ENCODE assay signal across 38 cellular contexts in the genomic region with DNA sequence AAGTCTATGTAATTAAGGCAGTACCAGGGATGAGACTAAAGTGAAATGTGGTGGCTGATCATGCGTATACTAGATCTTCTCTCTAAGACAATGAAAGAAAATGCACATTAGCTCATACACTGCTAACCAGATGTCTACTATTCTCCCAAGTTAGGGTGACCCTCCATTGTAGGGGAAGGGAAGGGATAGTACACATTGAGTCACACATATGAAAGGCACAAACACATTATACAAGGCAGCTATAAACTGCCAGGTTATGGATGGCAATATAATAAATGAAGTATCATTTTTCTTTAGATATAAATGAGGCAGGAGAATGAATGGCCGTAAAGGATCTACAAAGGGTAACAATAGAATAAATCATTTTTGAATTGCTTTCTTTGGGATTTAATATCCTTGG. TPM values are rescaled to one million over a fixed set of nuclear protein-coding genes. Genes with fewer than 3 reads are reported as not detected.
"Had no signal": no experiment of that assay in that cellular context is flagged by ENCODE, and none has a peak within 500 bp of the region (broad histone marks: within the 10 kb centered on the region; RNA-seq: fewer than 3 reads in every experiment).

No MANE protein-coding gene starts in this region.

- H3K9me3 Mint-ChIP-seq: activated B cell treated with CpG ODN at 0.5 μM for 24 hours; activated CD4-positive, alpha-beta memory T cell treated with anti-CD3 and anti-CD28 coated beads for 36 hours; activated CD4-positive, alpha-beta T cell treated with anti-CD3 and anti-CD28 coated beads, Interleukin-2, amount 10 ng/mL, durations not matched to agents 24 days and 14 days; activated CD8-positive, alpha-beta T cell treated with anti-CD3 and anti-CD28 coated beads for 36 hours; activated naive CD8-positive, alpha-beta T cell treated with anti-CD3 and anti-CD28 coated beads for 36 hours; activated T-cell treated with anti-CD3 and anti-CD28 coated beads, Interleukin-2, amount 50 U/mL, for 4 hours; activated T-helper 1 cell treated with anti-CD3 and anti-CD28 coated beads, Interleukin-12 subunit alpha, Interleukin-12 subunit beta, Interleukin-2, Interleukin-4 antibody, amounts not matched to agents 30 ng/mL and 10 ng/mL and 1 ng/mL, durations not matched to agents 14 hours and 24 hours and 36 hours; activated T-helper 17 cell treated with anti-CD3 and anti-CD28 coated beads, Interleukin-2, amount 50 U/mL, for 72 hours; central memory CD8-positive, alpha-beta T cell; T-helper 1 cell treated with Interleukin-12 subunit alpha and Interleukin-12 subunit beta and Interleukin-4 antibody, amounts not matched to agents 30 μg/mL and 1 μg/mL, for 36 hours; T-helper 2 cell treated with Interferon-gamma antibody and Interleukin-4, amounts not matched to agents 5 μg/mL and 100 μg/mL, for 36 hours had no signal

- H3K36me3 ChIP-seq: adrenal gland, cardiac muscle cell had no signal

- H3K27ac Mint-ChIP-seq: activated B cell treated with CpG ODN at 0.5 μM for 24 hours; activated CD4-positive, alpha-beta memory T cell treated with anti-CD3 and anti-CD28 coated beads for 36 hours; activated CD4-positive, alpha-beta T cell treated with anti-CD3 and anti-CD28 coated beads, Interleukin-2, amount 10 ng/mL, durations not matched to agents 24 days and 14 days; activated CD8-positive, alpha-beta T cell treated with anti-CD3 and anti-CD28 coated beads for 36 hours; activated naive CD4-positive, alpha-beta T cell treated with anti-CD3 and anti-CD28 coated beads for 36 hours; activated naive CD4-positive, alpha-beta T cell treated with anti-CD3 and anti-CD28 coated beads, Interleukin-2, amount 50 U/mL, for 72 hours; activated naive CD8-positive, alpha-beta T cell treated with anti-CD3 and anti-CD28 coated beads for 36 hours; activated T-cell treated with anti-CD3 and anti-CD28 coated beads, Interleukin-2, amount 50 U/mL, for 72 hours; activated T-helper 1 cell treated with anti-CD3 and anti-CD28 coated beads, Interleukin-12 subunit alpha, Interleukin-12 subunit beta, Interleukin-2, Interleukin-4 antibody, amounts not matched to agents 30 ng/mL and 10 ng/mL and 1 ng/mL, durations not matched to agents 14 hours and 24 hours and 36 hours; activated T-helper 17 cell treated with anti-CD3 and anti-CD28 coated beads, Interleukin-2, amount 50 U/mL, for 72 hours; T-helper 1 cell treated with Interleukin-12 subunit alpha and Interleukin-12 subunit beta and Interleukin-4 antibody, amounts not matched to agents 30 μg/mL and 1 μg/mL, for 36 hours; T-helper 2 cell treated with Interferon-gamma antibody and Interleukin-4, amounts not matched to agents 5 μg/mL and 100 μg/mL, for 36 hours had no signal

- H3K4me3 ChIP-seq: adrenal gland, body of pancreas, cardiac muscle cell had no signal

- H3K27ac ChIP-seq: adrenal gland, body of pancreas, cardiac muscle cell, VCaP had no signal

- H3K27me3 ChIP-seq: body of pancreas, cardiac muscle cell had no signal

- H3K4me1 ChIP-seq: adrenal gland had no signal

- ATAC-seq: activated CD8-positive, alpha-beta T cell treated with anti-CD3 and anti-CD28 coated beads for 36 hours; activated naive CD4-positive, alpha-beta T cell treated with anti-CD3 and anti-CD28 coated beads, Interleukin-2, amount 50 U/mL, for 72 hours; activated T-cell treated with anti-CD3 and anti-CD28 coated beads, Interleukin-2, amount 50 U/mL, for 4 hours; activated T-cell treated with anti-CD3 and anti-CD28 coated beads, Interleukin-2, amount 50 U/mL, for 72 hours; activated T-helper 17 cell treated with anti-CD3 and anti-CD28 coated beads, Interleukin-2, amount 50 U/mL, for 72 hours; body of pancreas had no signal

- H3K4me1 Mint-ChIP-seq: activated CD4-positive, alpha-beta T cell treated with anti-CD3 and anti-CD28 coated beads, Interleukin-2, amount 10 ng/mL, durations not matched to agents 24 days and 14 days; activated naive CD8-positive, alpha-beta T cell treated with anti-CD3 and anti-CD28 coated beads for 36 hours; activated T-helper 17 cell treated with anti-CD3 and anti-CD28 coated beads, Interleukin-2, amount 50 U/mL, for 72 hours; central memory CD8-positive, alpha-beta T cell had no signal

- H3K4me3 Mint-ChIP-seq: activated B cell treated with CpG ODN at 0.5 μM for 24 hours; activated CD4-positive, alpha-beta memory T cell treated with anti-CD3 and anti-CD28 coated beads for 36 hours; activated CD4-positive, alpha-beta T cell treated with anti-CD3 and anti-CD28 coated beads, Interleukin-2, amount 10 ng/mL, durations not matched to agents 24 days and 14 days; activated CD8-positive, alpha-beta T cell treated with anti-CD3 and anti-CD28 coated beads for 36 hours; activated naive CD4-positive, alpha-beta T cell treated with anti-CD3 and anti-CD28 coated beads for 36 hours; activated naive CD8-positive, alpha-beta T cell treated with anti-CD3 and anti-CD28 coated beads for 36 hours; activated T-cell treated with anti-CD3 and anti-CD28 coated beads, Interleukin-2, amount 50 U/mL, for 4 hours; activated T-cell treated with anti-CD3 and anti-CD28 coated beads, Interleukin-2, amount 50 U/mL, for 72 hours; activated T-helper 1 cell treated with anti-CD3 and anti-CD28 coated beads, Interleukin-12 subunit alpha, Interleukin-12 subunit beta, Interleukin-2, Interleukin-4 antibody, amounts not matched to agents 30 ng/mL and 10 ng/mL and 1 ng/mL, durations not matched to agents 14 hours and 24 hours and 36 hours; activated T-helper 17 cell treated with anti-CD3 and anti-CD28 coated beads, Interleukin-2, amount 50 U/mL, for 72 hours; central memory CD8-positive, alpha-beta T cell; T-helper 1 cell treated with Interleukin-12 subunit alpha and Interleukin-12 subunit beta and Interleukin-4 antibody, amounts not matched to agents 30 μg/mL and 1 μg/mL, for 36 hours; T-helper 2 cell treated with Interferon-gamma antibody and Interleukin-4, amounts not matched to agents 5 μg/mL and 100 μg/mL, for 36 hours had no signal

- H3K36me3 Mint-ChIP-seq: activated CD4-positive, alpha-beta memory T cell treated with anti-CD3 and anti-CD28 coated beads for 36 hours; activated naive CD8-positive, alpha-beta T cell treated with anti-CD3 and anti-CD28 coated beads for 36 hours had no signal

- DNase-seq: activated B cell treated with CpG ODN at 0.5 μM for 24 hours; activated CD4-positive, alpha-beta memory T cell treated with anti-CD3 and anti-CD28 coated beads for 36 hours; activated CD4-positive, alpha-beta T cell treated with anti-CD3 and anti-CD28 coated beads for 4 hours; activated CD4-positive, alpha-beta T cell treated with anti-CD3 and anti-CD28 coated beads, Interleukin-2, amount 10 ng/mL, durations not matched to agents 24 days and 14 days; activated CD4-positive, alpha-beta T cell treated with anti-CD3 and anti-CD28 coated beads, Interleukin-2, amount 50 U/mL, for 1 hour; activated CD4-positive, alpha-beta T cell treated with anti-CD3 and anti-CD28 coated beads, Interleukin-2, amount 50 U/mL, for 4 hours; activated CD4-positive, CD25-positive, alpha-beta regulatory T cell treated with anti-CD3 and anti-CD28 coated beads, Interleukin-2, amount 50 U/mL, for 72 hours; activated CD8-positive, alpha-beta memory T cell treated with anti-CD3 and anti-CD28 coated beads, Interleukin-2, amount 50 U/mL, for 4 hours; activated CD8-positive, alpha-beta T cell treated with anti-CD3 and anti-CD28 coated beads for 36 hours; activated effector memory CD4-positive, alpha-beta T cell treated with anti-CD3 and anti-CD28 coated beads, Interleukin-2, amount 50 U/mL, for 16 hours; activated gamma-delta T cell treated with Interleukin-2 at 50 U/mL for 16 hours; activated naive CD4-positive, alpha-beta T cell; activated naive CD4-positive, alpha-beta T cell treated with anti-CD3 and anti-CD28 coated beads for 36 hours; activated naive CD4-positive, alpha-beta T cell treated with anti-CD3 and anti-CD28 coated beads, Interleukin-2, amount 50 U/mL, for 16 hours; activated naive CD8-positive, alpha-beta T cell treated with anti-CD3 and anti-CD28 coated beads for 36 hours; activated T-cell treated with anti-CD3 and anti-CD28 coated beads for 4 hours; activated T-cell treated with anti-CD3 and anti-CD28 coated beads, Interleukin-2, amount 50 U/mL, for 1 hour; activated T-cell treated with anti-CD3 and anti-CD28 coated beads, Interleukin-2, amount 50 U/mL, for 4 hours; activated T-cell treated with anti-CD3 and anti-CD28 coated beads, Interleukin-2, amount 50 U/mL, for 72 hours; adrenal gland; amniotic stem cell; aorta; body of pancreas; caudate nucleus; cerebellar nuclear complex; T-helper 2 cell; T-helper 9 cell had no signal

- H3K9me3 ChIP-seq: adrenal gland, body of pancreas had no signal

RNA-seq across cellular contexts. Expression of a gene that starts 4.5 kb away (rescaled TPM):
- total RNA-seq: activated CD4-positive, alpha-beta memory T cell treated with anti-CD3 and anti-CD28 coated beads for 36 hours; activated CD8-positive, alpha-beta memory T cell treated with anti-CD3 and anti-CD28 coated beads for 36 hours; activated CD8-positive, alpha-beta T cell treated with anti-CD3 and anti-CD28 coated beads for 36 hours; activated T-helper 17 cell treated with anti-CD3 and anti-CD28 coated beads, Interleukin-2, amount 50 U/mL, for 72 hours had no signal

RNA-seq across cellular contexts. Expression of a gene that starts 18.6 kb away (rescaled TPM):
- total RNA-seq: activated B cell treated with CpG ODN at 0.5 μM for 24 hours; activated CD4-positive, alpha-beta memory T cell treated with anti-CD3 and anti-CD28 coated beads for 36 hours; activated CD4-positive, alpha-beta T cell treated with anti-CD3 and anti-CD28 coated beads, Interleukin-2, amount 10 ng/mL, durations not matched to agents 24 days and 14 days; activated CD8-positive, alpha-beta memory T cell treated with anti-CD3 and anti-CD28 coated beads for 36 hours; activated CD8-positive, alpha-beta T cell treated with anti-CD3 and anti-CD28 coated beads for 36 hours; activated naive CD4-positive, alpha-beta T cell treated with anti-CD3 and anti-CD28 coated beads for 36 hours; activated naive CD4-positive, alpha-beta T cell treated with anti-CD3 and anti-CD28 coated beads, Interleukin-2, amount 50 U/mL, for 72 hours; activated naive CD8-positive, alpha-beta T cell treated with anti-CD3 and anti-CD28 coated beads for 36 hours; activated T-cell treated with anti-CD3 and anti-CD28 coated beads, Interleukin-2, amount 50 U/mL, for 4 hours; activated T-cell treated with anti-CD3 and anti-CD28 coated beads, Interleukin-2, amount 50 U/mL, for 72 hours; activated T-helper 1 cell treated with anti-CD3 and anti-CD28 coated beads, Interleukin-12 subunit alpha, Interleukin-12 subunit beta, Interleukin-2, Interleukin-4 antibody, amounts not matched to agents 30 ng/mL and 10 ng/mL and 1 ng/mL, durations not matched to agents 14 hours and 24 hours and 36 hours; activated T-helper 17 cell treated with anti-CD3 and anti-CD28 coated beads, Interleukin-2, amount 50 U/mL, for 72 hours; astrocyte; cardiac muscle cell; chondrocyte had no signal
